Comparison of ENCODE assay signal across 8 cellular contexts in genomic region chr2:151828890-151829324, GRCh38. TPM values are rescaled to one million over a fixed set of nuclear protein-coding genes. Genes with fewer than 3 reads are reported as not detected.
DNase-seq lines count a peak whose midpoint lies in the region; ATAC-seq and TF ChIP-seq lines count a peak whose summit lies in the region.

No MANE protein-coding gene starts in this region.

- TF ChIP-seq POLR2A in lower leg skin (IDR thresholded peaks at IDR 0.05), result no peak

- peaks cover 9% of the 10 kb centered on the region for H3K4me1 ChIP-seq in mucosa of stomach (ENCODE audit: control insufficient read depth, insufficient read depth, low read length)
- H3K4me1 ChIP-seq in aorta (ENCODE audit: control insufficient read depth in 1 of 2, insufficient read depth in 2 of 2, low read length in 2 of 2), result peaks cover 0 to 2% of the 10 kb centered on the region in 2 donors

- H3K27me3 Mint-ChIP-seq in stimulated activated naive CD8-positive, alpha-beta T cell treated with anti-CD3 and anti-CD28 coated beads, Interleukin-15, Interleukin-2, amounts not matched to agents 100 ng/mL and 50 ng/mL, for 24 hours, result no peaks in the 10 kb centered on the region

- H3K9me3 ChIP-seq in mucosa of stomach (ENCODE audit: control insufficient read depth, low read length), result no peaks in the 10 kb centered on the region
- H3K9me3 ChIP-seq in aorta (ENCODE audit: control insufficient read depth, low read length), result no peaks in the 10 kb centered on the region

- H3K9ac ChIP-seq in mucosa of stomach (ENCODE audit: low read length), result peak overlapping the region; percentile 68

- intact Hi-C loops in aorta (cut with DNase I) (loop anchor here (5.0 to 10.0 kb wide), 4 partner anchors 43 to 173 kb away; no protein-coding TSS in a partner anchor), lower leg skin (cut with DNase I; ENCODE audit: low total_unique reads) (no loop called here)

- H3K4me3 Mint-ChIP-seq in stimulated activated naive CD8-positive, alpha-beta T cell treated with anti-CD3 and anti-CD28 coated beads, Interleukin-15, Interleukin-2, amounts not matched to agents 100 ng/mL and 50 ng/mL, for 24 hours, result peak overlapping the region; percentile 98

- H3K27ac ChIP-seq in caudate nucleus (ENCODE audit: low read depth, low read length) (peak overlapping the region; percentile 88), aorta (ENCODE audit: low read depth in 1 of 2, low read length in 2 of 2) (peak overlapping the region in 1 of 2 donors; percentile 79)

- H3K36me3 ChIP-seq in mucosa of stomach (ENCODE audit: control insufficient read depth, insufficient read depth, low read length), result no peaks in the 10 kb centered on the region
- no peaks in the 10 kb centered on the region for H3K36me3 ChIP-seq in aorta (ENCODE audit: control insufficient read depth in 1 of 2, insufficient read depth in 2 of 2, low read length in 1 of 2)

- H3K4me1 Mint-ChIP-seq in stimulated activated naive CD8-positive, alpha-beta T cell treated with anti-CD3 and anti-CD28 coated beads, Interleukin-15, Interleukin-2, amounts not matched to agents 100 ng/mL and 50 ng/mL, for 24 hours (ENCODE audit: low read depth), result peaks cover 45% of the 10 kb centered on the region

- H3K27me3 ChIP-seq in mucosa of stomach (ENCODE audit: control insufficient read depth, insufficient read depth, low read length) (no peaks in the 10 kb centered on the region), aorta (ENCODE audit: control insufficient read depth in 1 of 2, insufficient read depth in 2 of 2, low read length in 1 of 2) (no peaks in the 10 kb centered on the region)

- H3K4me3 ChIP-seq in mucosa of stomach (ENCODE audit: low read length) (peak overlapping the region; percentile 70), aorta (ENCODE audit: low read length in 2 of 2) (peak overlapping the region; percentile 13 to 27), lower leg skin (ENCODE audit: low read depth, poor library complexity, severe bottlenecking) (no peak overlapping the region)

- H3K36me3 Mint-ChIP-seq in stimulated activated naive CD8-positive, alpha-beta T cell treated with anti-CD3 and anti-CD28 coated beads, Interleukin-15, Interleukin-2, amounts not matched to agents 100 ng/mL and 50 ng/mL, for 24 hours (ENCODE audit: low read depth), result peaks cover 8% of the 10 kb centered on the region

- no peak for DNase-seq in stimulated activated naive CD8-positive, alpha-beta T cell treated with anti-CD3 and anti-CD28 coated beads, Interleukin-15, Interleukin-2, amounts not matched to agents 100 U/mL and 50 U/mL, for 24 hours
- no peak for DNase-seq in caudate nucleus (lab: John Stamatoyannopoulos, UW)
- DNase-seq in aorta, result no peak
- DNase-seq in lower leg skin (ENCODE audit: low spot score in 2 of 2), result no peak
- DNase-seq in occipital lobe (lab: John Stamatoyannopoulos, UW), result no peak
- no peak for DNase-seq in GM19240 (ENCODE audit: insufficient read length, low spot score)

- no peaks in the 10 kb centered on the region for H3K9me3 Mint-ChIP-seq in stimulated activated naive CD8-positive, alpha-beta T cell treated with anti-CD3 and anti-CD28 coated beads, Interleukin-15, Interleukin-2, amounts not matched to agents 100 ng/mL and 50 ng/mL, for 24 hours

- no peak for TF ChIP-seq CTCF in lower leg skin (IDR thresholded peaks at IDR 0.05)

- 77 to 81% methylated on average over 5 of the region's 5 CpGs for WGBS in aorta, 2 donors
- WGBS in lower leg skin, 2 donors, result 76 to 87% methylated on average over 5 of the region's 5 CpGs

- peak overlapping the region; percentile 98 for H3K27ac Mint-ChIP-seq in stimulated activated naive CD8-positive, alpha-beta T cell treated with anti-CD3 and anti-CD28 coated beads, Interleukin-15, Interleukin-2, amounts not matched to agents 100 ng/mL and 50 ng/mL, for 24 hours

- no peak for ATAC-seq in stimulated activated naive CD8-positive, alpha-beta T cell treated with anti-CD3 and anti-CD28 coated beads, Interleukin-15, Interleukin-2, amounts not matched to agents 100 U/mL and 50 U/mL, for 24 hours
- no peak for ATAC-seq in aorta (ENCODE audit: low FRiP score)

RNA-seq across cellular contexts. Expression of gene ARL5A, which starts 0.7 kb away (rescaled TPM):
- total RNA-seq in aorta (10 to 100 TPM; 78.9 to 95.9 TPM), lower leg skin (100 to 1,000 TPM in 3 of 4 donors, 10 to 100 TPM in 1; 77.7 to 161 (median 128) TPM), occipital lobe (87.7 TPM)
- polyA plus RNA-seq in aorta, result 10 to 100 TPM; 19.1 to 76.6 TPM
